Comparison of ENCODE assay signal across 8 cellular contexts in the genomic region with DNA sequence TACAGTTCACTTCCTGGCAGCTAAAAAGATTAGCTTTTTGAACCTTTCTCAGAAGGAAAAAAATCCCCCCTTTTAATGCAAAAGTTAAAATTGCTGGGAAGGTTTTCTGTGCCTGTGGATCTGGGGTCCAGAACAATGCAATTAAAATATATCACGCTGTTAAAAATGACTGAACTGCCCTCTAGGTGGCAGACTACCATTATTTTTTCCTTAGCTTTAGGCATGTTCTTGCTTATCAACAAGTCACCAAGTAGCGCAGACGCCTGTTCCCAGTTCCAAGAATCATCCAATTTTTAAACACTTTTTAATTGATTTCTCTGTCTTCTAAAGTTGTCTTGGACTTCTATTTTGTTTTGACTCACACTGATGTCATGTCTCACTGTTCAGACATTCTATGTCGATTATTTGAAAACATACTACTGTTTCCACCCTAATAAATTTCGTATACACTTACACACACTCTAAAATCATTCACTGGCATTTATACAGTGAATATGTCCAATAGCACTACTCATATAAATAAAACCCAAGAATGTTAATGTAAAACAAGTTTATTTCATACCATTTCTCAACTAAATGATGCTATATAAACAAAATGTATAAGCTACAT.
DNase-seq lines count a peak whose midpoint lies in the region; ATAC-seq and TF ChIP-seq lines count a peak whose summit lies in the region.

No MANE protein-coding gene starts in this region.

- intact Hi-C loops in lower lobe of right lung (cut with DNase I): no loop called here

- in situ Hi-C loops in Caki2 (cut with HindIII; ENCODE audit: low pct_unique_long_range_greater_than_20kb, low sequenced_read_pairs) (no loop called here), T47D (cut with HindIII; ENCODE audit: low pct_unique_long_range_greater_than_20kb, low sequenced_read_pairs) (no loop called here)

- no peaks in the 10 kb centered on the region for H3K27me3 ChIP-seq in lower lobe of right lung (ENCODE audit: low read depth)

- H3K4me3 ChIP-seq in lower lobe of right lung: no peak overlapping the region

- DNase-seq in Caki2 (ENCODE audit: low read depth): peak; percentile 39
- peak; percentile 7 for DNase-seq in NCI-H345 treated with DMSO at 0.1 percent for 48 hours (lab: John Stamatoyannopoulos, UW; ENCODE audit: unreplicated experiment)
- peak; percentile 7 to 76 for DNase-seq in T47D (ENCODE audit: low read depth in 1 of 2, low spot score in 1 of 2)
- no peak for DNase-seq in lower lobe of right lung
- no peak for DNase-seq in stimulated activated CD4-positive, alpha-beta T cell treated with anti-CD3 and anti-CD28 coated beads, Interleukin-2, amount 100 ng/mL, for 48 hours

- no peaks in the 10 kb centered on the region for H3K4me1 ChIP-seq in lower lobe of right lung

- peak; percentile 49 for TF ChIP-seq CTCF in lower lobe of right lung (IDR thresholded peaks at IDR 0.05)

- ATAC-seq in GM19023 (IDR thresholded peaks at IDR 0.05; ENCODE audit: unreplicated experiment): peak; percentile 78
- ATAC-seq in HG03097 (IDR thresholded peaks at IDR 0.05; ENCODE audit: low FRiP score, unreplicated experiment): peak; percentile 83
- peak in 1 of 2 donors; percentile 64 for ATAC-seq in lower lobe of right lung
- no peak for ATAC-seq in HG03521 (IDR thresholded peaks at IDR 0.05; ENCODE audit: unreplicated experiment)

- H3K9me3 ChIP-seq in lower lobe of right lung: no peaks in the 10 kb centered on the region

- no peaks in the 10 kb centered on the region for H3K36me3 ChIP-seq in lower lobe of right lung

- H3K27ac ChIP-seq in lower lobe of right lung: no peak overlapping the region

Comparison
In these comparisons a context has a peak if more than half of its experiments do, and no peak if none do; other contexts are left out.
1. DNase-seq: peak in Caki2 (single experiment), NCI-H345 treated with DMSO at 0.1 percent for 48 hours (single experiment) and T47D (2 of 2); none in lower lobe of right lung (single experiment) and stimulated activated CD4-positive, alpha-beta T cell treated with anti-CD3 and anti-CD28 coated beads, Interleukin-2, amount 100 ng/mL, for 48 hours (0 of 2).